ENCODE assay signal across 15 cellular contexts in genomic region chr21:35578831-35579470, GRCh38.
DNase-seq lines count a peak whose midpoint lies in the region; ATAC-seq and TF ChIP-seq lines count a peak whose summit lies in the region.
"Had no signal": no experiment of that assay in that cellular context is flagged by ENCODE, and none has a peak within 500 bp of the region (broad histone marks: within the 10 kb centered on the region; RNA-seq: fewer than 3 reads in every experiment).

No MANE protein-coding gene starts in this region.

- no peak overlapping the region for H2BK120ac ChIP-seq in mesenchymal stem cell (ENCODE audit: low read depth, low read length)

- peaks cover 2% of the 10 kb centered on the region for H3K27me3 Mint-ChIP-seq in activated naive CD8-positive, alpha-beta T cell treated with anti-CD3 and anti-CD28 coated beads, Interleukin-2, amount 50 U/mL, for 24 hours
- H3K27me3 Mint-ChIP-seq in stimulated activated naive B cell treated with anti-CD40 and anti-IgM and Interleukin-4, amounts not matched to agents 10 μg/mL and 1 μg/mL and 100 μg/mL, for 72 hours: peaks cover 7 to 9% of the 10 kb centered on the region in 2 donors

- H2AFZ ChIP-seq in mesenchymal stem cell (ENCODE audit: low read depth, low read length): no peak overlapping the region

- no peak overlapping the region for H3K23ac ChIP-seq in mesenchymal stem cell (ENCODE audit: low read length in 2 of 2)

- H3K36me3 Mint-ChIP-seq in activated naive CD8-positive, alpha-beta T cell treated with anti-CD3 and anti-CD28 coated beads, Interleukin-2, amount 50 U/mL, for 24 hours (ENCODE audit: low read depth): no peaks in the 10 kb centered on the region
- no peaks in the 10 kb centered on the region for H3K36me3 Mint-ChIP-seq in stimulated activated naive B cell treated with anti-CD40 and anti-IgM and Interleukin-4, amounts not matched to agents 10 μg/mL and 1 μg/mL and 100 μg/mL, for 72 hours

- H2AK5ac ChIP-seq in mesenchymal stem cell (ENCODE audit: low read length, severe bottlenecking): no peak overlapping the region

- H3K4me2 ChIP-seq in mesenchymal stem cell (ENCODE audit: low read length, poor library complexity, severe bottlenecking): no peak overlapping the region

- H3K18ac ChIP-seq in mesenchymal stem cell (ENCODE audit: low read depth in 1 of 2, low read length in 2 of 2): no peak overlapping the region

- H3K4me1 ChIP-seq in HEK293 (ENCODE audit: control insufficient read depth, insufficient read depth, low read length) (peaks cover 9% of the 10 kb centered on the region), mesenchymal stem cell (ENCODE audit: control insufficient read depth, insufficient read depth, low read depth, low read length) (peaks cover 5% of the 10 kb centered on the region)

- no peak overlapping the region for H4K8ac ChIP-seq in mesenchymal stem cell (ENCODE audit: low read length)

- H4K91ac ChIP-seq in mesenchymal stem cell (ENCODE audit: low read length): no peak overlapping the region

- ATAC-seq in activated naive CD8-positive, alpha-beta T cell treated with anti-CD3 and anti-CD28 coated beads, Interleukin-2, amount 50 U/mL, for 24 hours: peak; percentile 85
- ATAC-seq in HG03196 (IDR thresholded peaks at IDR 0.05; ENCODE audit: unreplicated experiment): no peak
- ATAC-seq in stimulated activated naive B cell treated with anti-CD40 and anti-IgM and Interleukin-4, amounts not matched to agents 10 μg/mL and 1 μg/mL and 100 μg/mL, for 72 hours (replicated peaks): no peak
- ATAC-seq: Panc1 had no signal

- CTCF ChIA-PET in HEK293 (lab: Yijun Ruan, JAX): interaction anchor here (1.1 kb wide), 2 partner anchors 8 to 833 kb away, joined by 3 to 4 read pairs; no protein-coding TSS in a partner anchor

- H2BK5ac ChIP-seq in mesenchymal stem cell (ENCODE audit: low read depth, low read length, poor library complexity, severe bottlenecking): no peak overlapping the region

- TF ChIP-seq CTCF in AG10803 (conservative IDR thresholded peaks at IDR 0.05; ENCODE audit: low read length) (no peak), HEK293 (tag by site-specific recombination; IDR thresholded peaks at IDR 0.05) (no peak)

- no peak overlapping the region for H3K14ac ChIP-seq in mesenchymal stem cell (ENCODE audit: low read length in 2 of 2)

- no peak overlapping the region for H3K4ac ChIP-seq in mesenchymal stem cell (ENCODE audit: low read depth in 1 of 2, low read length in 2 of 2)

- WGBS in mesenchymal stem cell: 91% methylated on average over 9 of the region's 12 CpGs

- H3K27me3 ChIP-seq in mesenchymal stem cell (ENCODE audit: control insufficient read depth in 1 of 2, insufficient read depth in 1 of 2, low read length in 2 of 2): no peaks in the 10 kb centered on the region

- H3K9me3 Mint-ChIP-seq in activated naive CD8-positive, alpha-beta T cell treated with anti-CD3 and anti-CD28 coated beads, Interleukin-2, amount 50 U/mL, for 24 hours: no peaks in the 10 kb centered on the region
- no peaks in the 10 kb centered on the region for H3K9me3 Mint-ChIP-seq in stimulated activated naive B cell treated with anti-CD40 and anti-IgM and Interleukin-4, amounts not matched to agents 10 μg/mL and 1 μg/mL and 100 μg/mL, for 72 hours
- H3K9me3 Mint-ChIP-seq: activated B cell treated with CpG ODN at 0.5 μM for 24 hours had no signal

- H3K36me3 ChIP-seq in HEK293 (ENCODE audit: control insufficient read depth in 2 of 2, insufficient read depth in 1 of 2, low read length in 2 of 2) (no peaks in the 10 kb centered on the region), mesenchymal stem cell (ENCODE audit: control insufficient read depth in 1 of 2, insufficient read depth in 2 of 2, low read depth in 1 of 2, low read length in 2 of 2) (no peaks in the 10 kb centered on the region)

- peak overlapping the region; percentile 48 for H3K9ac ChIP-seq in mesenchymal stem cell (ENCODE audit: low read length)

- no peaks in the 10 kb centered on the region for H3K9me3 ChIP-seq in HEK293 (ENCODE audit: control insufficient read depth, insufficient read depth, low read depth, low read length)
- H3K9me3 ChIP-seq in mesenchymal stem cell (ENCODE audit: control insufficient read depth, low read length): no peaks in the 10 kb centered on the region

- peaks cover 19% of the 10 kb centered on the region for H3K4me1 Mint-ChIP-seq in activated naive CD8-positive, alpha-beta T cell treated with anti-CD3 and anti-CD28 coated beads, Interleukin-2, amount 50 U/mL, for 24 hours
- H3K4me1 Mint-ChIP-seq in stimulated activated naive B cell treated with anti-CD40 and anti-IgM and Interleukin-4, amounts not matched to agents 10 μg/mL and 1 μg/mL and 100 μg/mL, for 72 hours: peaks cover 8 to 16% of the 10 kb centered on the region in 2 donors

- H3K27ac Mint-ChIP-seq in activated naive CD8-positive, alpha-beta T cell treated with anti-CD3 and anti-CD28 coated beads, Interleukin-2, amount 50 U/mL, for 24 hours: peak overlapping the region; percentile 49
- no peak overlapping the region for H3K27ac Mint-ChIP-seq in stimulated activated naive B cell treated with anti-CD40 and anti-IgM and Interleukin-4, amounts not matched to agents 10 μg/mL and 1 μg/mL and 100 μg/mL, for 72 hours
- H3K27ac Mint-ChIP-seq: activated B cell treated with CpG ODN at 0.5 μM for 24 hours had no signal

- POLR2A ChIA-PET in HEK293 (lab: Yijun Ruan, JAX): no interaction called here

- no peak overlapping the region for H2BK15ac ChIP-seq in mesenchymal stem cell (ENCODE audit: low read depth, poor library complexity, severe bottlenecking)

- H3K79me1 ChIP-seq in mesenchymal stem cell (replicated peaks; ENCODE audit: low read length, poor library complexity, severe bottlenecking): no peaks in the 10 kb centered on the region

- H3K27ac ChIP-seq in HEK293 (ENCODE audit: extremely low read depth, low read depth, low read length): no peak overlapping the region
- H3K27ac ChIP-seq in mesenchymal stem cell (ENCODE audit: low read length, poor library complexity, severe bottlenecking): no peak overlapping the region
- H3K27ac ChIP-seq: C4-2B, dorsolateral prefrontal cortex had no signal

- no peak overlapping the region for H3K4me3 Mint-ChIP-seq in activated naive CD8-positive, alpha-beta T cell treated with anti-CD3 and anti-CD28 coated beads, Interleukin-2, amount 50 U/mL, for 24 hours
- no peak overlapping the region for H3K4me3 Mint-ChIP-seq in stimulated activated naive B cell treated with anti-CD40 and anti-IgM and Interleukin-4, amounts not matched to agents 10 μg/mL and 1 μg/mL and 100 μg/mL, for 72 hours
- H3K4me3 Mint-ChIP-seq: activated B cell treated with CpG ODN at 0.5 μM for 24 hours had no signal

- H3K4me3 ChIP-seq in AG10803 (ENCODE audit: low read length) (no peak overlapping the region), HEK293 (ENCODE audit: low read depth, low read length) (no peak overlapping the region), mesenchymal stem cell (ENCODE audit: insufficient read depth in 1 of 2, low read depth in 1 of 2, low read length in 2 of 2) (no peak overlapping the region)

- H2BK12ac ChIP-seq in mesenchymal stem cell (ENCODE audit: low read length in 2 of 2): no peak overlapping the region

- DNase-seq in AG10803 (ENCODE audit: low read depth) (peak; percentile 52), mesenchymal stem cell (peak; percentile 50)
- DNase-seq in activated naive CD8-positive, alpha-beta T cell treated with anti-CD3 and anti-CD28 coated beads, Interleukin-2, amount 50 U/mL, for 24 hours: no peak
- DNase-seq in activated effector memory CD4-positive, alpha-beta T cell treated with Interleukin-2 at 50 U/mL for 16 hours: no peak
- no peak for DNase-seq in stimulated activated naive B cell treated with anti-CD40 and anti-IgM and Interleukin-4, amounts not matched to agents 10 μg/mL and 1 μg/mL and 100 μg/mL, for 72 hours
- no peak for DNase-seq in activated effector memory CD4-positive, alpha-beta T cell treated with anti-CD3 and anti-CD28 coated beads, Interleukin-2, amount 50 U/mL, for 16 hours
- DNase-seq: activated B cell treated with CpG ODN at 0.5 μM for 24 hours, dorsolateral prefrontal cortex, mesendoderm, NCI-H1436, SW 1271 had no signal

TF ChIP-seq in HEK293, 187 proteins besides CTCF, POLR2A, EP300 and RAD21:
- no peak for TF ChIP-seq ZNF292 (tag by site-specific recombination; IDR thresholded peaks at IDR 0.05; ENCODE audit: borderline replicate concordance, low read depth)
- 0 out of 2 replicates have a peak, but pooled peaks have one; percentile 0 for TF ChIP-seq ZIC2 (tag by site-specific recombination; IDR thresholded peaks at IDR 0.05)
- no peak for TF ChIP-seq ZNF530 (tag by site-specific recombination; IDR thresholded peaks at IDR 0.05; ENCODE audit: low read depth)
- no peak for TF ChIP-seq ZSCAN23 (tag by site-specific recombination; IDR thresholded peaks at IDR 0.05)
- 0 out of 2 replicates have a peak, but pooled peaks have one; percentile 21 for TF ChIP-seq ZNF366 (tag by site-specific recombination; conservative IDR thresholded peaks at IDR 0.05)

Comparison
In these comparisons a context has a peak if more than half of its experiments do, and no peak if none do; other contexts are left out.
1. DNase-seq: peak in AG10803 (single experiment) and mesenchymal stem cell (single experiment); none in activated naive CD8-positive, alpha-beta T cell treated with anti-CD3 and anti-CD28 coated beads, Interleukin-2, amount 50 U/mL, for 24 hours (single experiment), activated effector memory CD4-positive, alpha-beta T cell treated with Interleukin-2 at 50 U/mL for 16 hours (single experiment), stimulated activated naive B cell treated with anti-CD40 and anti-IgM and Interleukin-4, amounts not matched to agents 10 μg/mL and 1 μg/mL and 100 μg/mL, for 72 hours (single experiment) and activated effector memory CD4-positive, alpha-beta T cell treated with anti-CD3 and anti-CD28 coated beads, Interleukin-2, amount 50 U/mL, for 16 hours (single experiment).